ENCODE assay signal across 1 cellular context in the genomic region with DNA sequence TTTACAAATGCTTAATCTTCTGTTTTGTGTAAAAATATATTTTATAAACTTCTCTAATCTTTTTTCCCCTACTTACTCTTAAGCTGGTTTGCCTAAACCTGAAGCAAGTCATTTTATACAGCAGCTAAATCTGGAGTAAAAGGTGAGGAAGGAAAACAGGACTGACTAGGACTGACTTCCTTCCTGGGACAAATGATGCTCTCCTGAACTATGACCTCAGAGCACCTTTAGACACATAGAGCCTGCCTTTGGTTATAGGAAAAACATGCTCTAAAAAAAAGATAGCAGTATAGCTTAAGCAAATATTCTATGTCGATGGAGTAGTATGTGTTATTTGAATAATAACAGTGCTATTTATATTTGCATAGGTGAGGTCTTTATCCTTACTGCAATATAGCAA.
TF ChIP-seq lines count a peak whose summit lies in the region.

No MANE protein-coding gene starts in this region.

TF ChIP-seq in HepG2, 621 proteins besides CTCF, POLR2A, EP300 and RAD21:
- TF ChIP-seq SSRP1 (CRISPR knock-in tag; IDR thresholded peaks at IDR 0.05) (no peak), MIXL1 (CRISPR knock-in tag; IDR thresholded peaks at IDR 0.05) (peak; percentile 43; the same call in 1 of the 2 replicates), DR1 (CRISPR knock-in tag; IDR thresholded peaks at IDR 0.05) (no peak), PPARG (CRISPR knock-in tag; conservative IDR thresholded peaks at IDR 0.05) (peak; percentile 83), KDM4B (CRISPR knock-in tag; IDR thresholded peaks at IDR 0.05) (no peak), RXRB (CRISPR knock-in tag; IDR thresholded peaks at IDR 0.05; ENCODE audit: borderline replicate concordance) (peak; percentile 59; the same call in 1 of the 2 replicates), HNF4A (CRISPR knock-in tag; IDR thresholded peaks at IDR 0.05) (peak; percentile 29), PHF21A (CRISPR knock-in tag; IDR thresholded peaks at IDR 0.05) (peak; percentile 26; the same call in 1 of the 2 replicates), MED1 (CRISPR knock-in tag; IDR thresholded peaks at IDR 0.05) (peak; percentile 52), ZNF3 (CRISPR knock-in tag; IDR thresholded peaks at IDR 0.05) (no peak), HOXA7 (CRISPR knock-in tag; IDR thresholded peaks at IDR 0.05) (no peak), HOXA9 (CRISPR knock-in tag; IDR thresholded peaks at IDR 0.05; ENCODE audit: borderline replicate concordance) (no peak), SMARCE1 (IDR thresholded peaks at IDR 0.05; ENCODE audit: borderline replicate concordance) (no peak), NR2C2 (CRISPR knock-in tag; IDR thresholded peaks at IDR 0.05; ENCODE audit: borderline replicate concordance) (peak; percentile 74; the same call in 1 of the 2 replicates), ARID5B (CRISPR knock-in tag; IDR thresholded peaks at IDR 0.05) (0 out of 2 replicates have a peak, but pooled peaks have one; percentile 11), THRA (CRISPR knock-in tag; IDR thresholded peaks at IDR 0.05; ENCODE audit: borderline replicate concordance) (peak; percentile 51; the same call in 1 of the 2 replicates), NCOA2 (CRISPR knock-in tag; IDR thresholded peaks at IDR 0.05) (0 out of 2 replicates have a peak, but pooled peaks have one; percentile 20), ZBTB1 (CRISPR knock-in tag; IDR thresholded peaks at IDR 0.05; ENCODE audit: borderline replicate concordance) (no peak), GABPA (IDR thresholded peaks at IDR 0.05; ENCODE audit: low read depth, low read length) (no peak), GABPA (CRISPR knock-in tag; IDR thresholded peaks at IDR 0.05; ENCODE audit: low read depth) (peak; percentile 51), U2AF1 (optimal IDR thresholded peaks at IDR 0.05; ENCODE audit: low read depth, low read length) (no peak), HOMEZ (CRISPR knock-in tag; IDR thresholded peaks at IDR 0.05; ENCODE audit: low read depth) (peak; percentile 43; the same call in 1 of the 2 replicates), NFIC (IDR thresholded peaks at IDR 0.05; ENCODE audit: low read length) (no peak), ZNF761 (CRISPR knock-in tag; conservative IDR thresholded peaks at IDR 0.05) (no peak), NR2F6 (IDR thresholded peaks at IDR 0.05) (peak; percentile 36), NR2F6 (CRISPR knock-in tag; IDR thresholded peaks at IDR 0.05) (peak; percentile 60), ZMYM2 (CRISPR knock-in tag; IDR thresholded peaks at IDR 0.05) (0 out of 2 replicates have a peak, but pooled peaks have one; percentile 21), CHCHD3 (CRISPR knock-in tag; IDR thresholded peaks at IDR 0.05) (no peak), FOXJ3 (CRISPR knock-in tag; IDR thresholded peaks at IDR 0.05; ENCODE audit: borderline replicate concordance) (no peak), FOSL2 (CRISPR knock-in tag; IDR thresholded peaks at IDR 0.05) (no peak), ZBTB21 (CRISPR knock-in tag; IDR thresholded peaks at IDR 0.05) (peak; percentile 14; the same call in 1 of the 2 replicates), ZBTB7A (CRISPR knock-in tag; IDR thresholded peaks at IDR 0.05) (no peak), TCF7L2 (IDR thresholded peaks at IDR 0.05; ENCODE audit: low read depth, low read length) (no peak), CEBPG (CRISPR knock-in tag; IDR thresholded peaks at IDR 0.05) (no peak), ETV5 (CRISPR knock-in tag; IDR thresholded peaks at IDR 0.05; ENCODE audit: borderline replicate concordance) (peak; percentile 70; the same call in 1 of the 2 replicates)
- TF ChIP-seq, protein P1, sequence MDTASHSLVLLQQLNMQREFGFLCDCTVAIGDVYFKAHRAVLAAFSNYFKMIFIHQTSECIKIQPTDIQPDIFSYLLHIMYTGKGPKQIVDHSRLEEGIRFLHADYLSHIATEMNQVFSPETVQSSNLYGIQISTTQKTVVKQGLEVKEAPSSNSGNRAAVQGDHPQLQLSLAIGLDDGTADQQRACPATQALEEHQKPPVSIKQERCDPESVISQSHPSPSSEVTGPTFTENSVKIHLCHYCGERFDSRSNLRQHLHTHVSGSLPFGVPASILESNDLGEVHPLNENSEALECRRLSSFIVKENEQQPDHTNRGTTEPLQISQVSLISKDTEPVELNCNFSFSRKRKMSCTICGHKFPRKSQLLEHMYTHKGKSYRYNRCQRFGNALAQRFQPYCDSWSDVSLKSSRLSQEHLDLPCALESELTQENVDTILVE (CRISPR knock-in tag; IDR thresholded peaks at IDR 0.05): 0 out of 2 replicates have a peak, but pooled peaks have one; percentile 7
